17 cellular contexts compared by ENCODE assay signal in the genomic region with DNA sequence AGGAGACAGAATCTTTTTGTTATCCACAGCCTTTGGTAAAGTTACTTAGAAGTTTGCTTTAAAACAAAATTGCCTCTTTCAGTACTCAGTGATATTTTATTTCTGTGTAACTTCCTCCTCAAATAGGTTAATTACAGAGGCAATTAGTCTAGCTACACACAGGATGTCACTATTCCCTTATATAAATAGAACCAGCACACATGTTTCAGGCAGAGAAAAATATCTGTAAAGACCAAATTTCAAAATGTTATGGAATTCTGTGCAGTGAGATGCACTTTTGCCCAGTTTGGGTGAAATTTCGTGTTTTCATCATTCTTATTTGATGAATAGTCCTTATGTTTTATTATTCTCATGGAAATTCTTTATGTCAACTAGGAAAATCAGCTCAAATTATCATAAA.
DNase-seq lines count a peak whose midpoint lies in the region; ATAC-seq and TF ChIP-seq lines count a peak whose summit lies in the region.
"Had no signal": no experiment of that assay in that cellular context is flagged by ENCODE, and none has a peak within 500 bp of the region (broad histone marks: within the 10 kb centered on the region; RNA-seq: fewer than 3 reads in every experiment).

No MANE protein-coding gene starts in this region.

- CTCF ChIA-PET in HEK293 (lab: Yijun Ruan, JAX) = interaction anchor here (0.6 to 1.1 kb wide), 3 partner anchors 154 to 998 kb away, joined by 3 to 8 read pairs (median 4); no protein-coding TSS in a partner anchor

- no peak overlapping the region for H3K27ac Mint-ChIP-seq in effector memory CD8-positive, alpha-beta T cell
- H3K27ac Mint-ChIP-seq in osteocyte (ENCODE audit: unreplicated experiment) = no peak overlapping the region
- H3K27ac Mint-ChIP-seq: activated T-cell treated with anti-CD3 and anti-CD28 coated beads, Interleukin-2, amount 50 U/mL, for 72 hours; immature natural killer cell; mesothelial cell of epicardium had no signal

- H3K4me3 Mint-ChIP-seq in effector memory CD8-positive, alpha-beta T cell = no peak overlapping the region
- H3K4me3 Mint-ChIP-seq in osteocyte (ENCODE audit: unreplicated experiment) = no peak overlapping the region
- H3K4me3 Mint-ChIP-seq: activated T-cell treated with anti-CD3 and anti-CD28 coated beads, Interleukin-2, amount 50 U/mL, for 72 hours; immature natural killer cell; mesothelial cell of epicardium had no signal

- H3K4me1 Mint-ChIP-seq in effector memory CD8-positive, alpha-beta T cell (ENCODE audit: low read depth in 2 of 2) = no peaks in the 10 kb centered on the region
- H3K4me1 Mint-ChIP-seq in osteocyte (ENCODE audit: unreplicated experiment) = peaks cover 6% of the 10 kb centered on the region
- H3K4me1 Mint-ChIP-seq: immature natural killer cell had no signal

- H4K20me1 ChIP-seq in hepatocyte (ENCODE audit: insufficient read depth, poor library complexity, severe bottlenecking) = no peaks in the 10 kb centered on the region

- H3K4me1 ChIP-seq in HEK293 (ENCODE audit: control insufficient read depth, insufficient read depth, low read length) = peaks cover 16% of the 10 kb centered on the region
- H3K4me1 ChIP-seq in hepatocyte (ENCODE audit: insufficient read depth) = no peaks in the 10 kb centered on the region
- H3K4me1 ChIP-seq: colonic mucosa had no signal

- H3K9me3 Mint-ChIP-seq in effector memory CD8-positive, alpha-beta T cell = no peaks in the 10 kb centered on the region
- no peaks in the 10 kb centered on the region for H3K9me3 Mint-ChIP-seq in osteocyte (ENCODE audit: unreplicated experiment)
- H3K9me3 Mint-ChIP-seq: activated T-cell treated with anti-CD3 and anti-CD28 coated beads, Interleukin-2, amount 50 U/mL, for 72 hours; mesothelial cell of epicardium had no signal

- ATAC-seq in effector memory CD8-positive, alpha-beta T cell (replicated peaks) = peak; percentile 22
- ATAC-seq: activated T-cell treated with anti-CD3 and anti-CD28 coated beads, Interleukin-2, amount 50 U/mL, for 72 hours; Panc1 had no signal

- no peak overlapping the region for H3K4me2 ChIP-seq in hepatocyte

- no peaks in the 10 kb centered on the region for H3K27me3 ChIP-seq in hepatocyte
- H3K27me3 ChIP-seq: colonic mucosa, transverse colon had no signal

- 88% methylated on average over 1 of the region's 1 CpG for WGBS in hepatocyte (ENCODE audit: low lambda C conversion rate, missing lambda C conversion rate)

- H3K4me3 ChIP-seq in HEK293 (ENCODE audit: low read depth, low read length) (no peak overlapping the region), hepatocyte (no peak overlapping the region)
- H3K4me3 ChIP-seq: colonic mucosa, transverse colon had no signal

- H3K9me2 ChIP-seq in hepatocyte (replicated peaks; ENCODE audit: insufficient read depth) = no peaks in the 10 kb centered on the region

- no peaks in the 10 kb centered on the region for H3K27me3 Mint-ChIP-seq in effector memory CD8-positive, alpha-beta T cell
- H3K27me3 Mint-ChIP-seq in osteocyte (ENCODE audit: unreplicated experiment) = no peaks in the 10 kb centered on the region

- no peak overlapping the region for H3K27ac ChIP-seq in HEK293 (ENCODE audit: extremely low read depth, low read depth, low read length)
- no peak overlapping the region for H3K27ac ChIP-seq in hepatocyte
- H3K27ac ChIP-seq: C4-2B, colonic mucosa, transverse colon had no signal

- POLR2A ChIA-PET in HEK293 (lab: Yijun Ruan, JAX) = interaction anchor here (0.7 kb wide), 1 partner anchor 123 kb away, joined by 3 read pairs; no protein-coding TSS in a partner anchor

- H2AFZ ChIP-seq in hepatocyte = no peak overlapping the region

- no peaks in the 10 kb centered on the region for H3K36me3 Mint-ChIP-seq in effector memory CD8-positive, alpha-beta T cell (ENCODE audit: insufficient read depth)
- H3K36me3 Mint-ChIP-seq in osteocyte (ENCODE audit: unreplicated experiment) = no peaks in the 10 kb centered on the region
- H3K36me3 Mint-ChIP-seq: immature natural killer cell, mesothelial cell of epicardium had no signal

- no peaks in the 10 kb centered on the region for H3K36me3 ChIP-seq in HEK293 (ENCODE audit: control insufficient read depth in 2 of 2, insufficient read depth in 1 of 2, low read length in 2 of 2)
- no peaks in the 10 kb centered on the region for H3K36me3 ChIP-seq in hepatocyte (replicated peaks; ENCODE audit: insufficient read depth, low read depth)
- H3K36me3 ChIP-seq: colonic mucosa, transverse colon had no signal

- DNase-seq in NCI-H1436 treated with DMSO at 0.1 percent for 48 hours (lab: John Stamatoyannopoulos, UW) (peak; percentile 22), osteocyte (ENCODE audit: extremely low spot score, unreplicated experiment) (no peak), T-helper 1 cell (no peak), RKO (ENCODE audit: low spot score) (no peak), hepatocyte (ENCODE audit: low spot score) (no peak)
- DNase-seq in effector memory CD8-positive, alpha-beta T cell = no peak
- DNase-seq in central memory CD4-positive, alpha-beta T cell = no peak
- DNase-seq: activated CD4-positive, alpha-beta T cell treated with anti-CD3 and anti-CD28 coated beads, Interleukin-2, amount 50 U/mL, for 48 hours; activated T-cell treated with anti-CD3 and anti-CD28 coated beads, Interleukin-2, amount 50 U/mL, for 72 hours; amniotic stem cell; colonic mucosa; immature natural killer cell; transverse colon had no signal

- H3K9me3 ChIP-seq in HEK293 (ENCODE audit: control insufficient read depth, insufficient read depth, low read depth, low read length) = no peaks in the 10 kb centered on the region
- H3K9me3 ChIP-seq in hepatocyte (ENCODE audit: low read depth) = no peaks in the 10 kb centered on the region
- H3K9me3 ChIP-seq: colonic mucosa, transverse colon had no signal

- no peak for TF ChIP-seq CTCF in HEK293 (tag by site-specific recombination; IDR thresholded peaks at IDR 0.05)
- peak; percentile 26 for TF ChIP-seq CTCF in osteocyte (IDR thresholded peaks at IDR 0.05)
- TF ChIP-seq CTCF in hepatocyte (IDR thresholded peaks at IDR 0.05; ENCODE audit: poor library complexity) = no peak

- H3K79me2 ChIP-seq in hepatocyte = no peaks in the 10 kb centered on the region

TF ChIP-seq in HEK293, 187 proteins besides CTCF, POLR2A, EP300 and RAD21:
- TF ChIP-seq ZNF585B (tag by site-specific recombination; IDR thresholded peaks at IDR 0.05) (no peak), ZNF654 (tag by site-specific recombination; IDR thresholded peaks at IDR 0.05; ENCODE audit: low read depth) (peak; percentile 40), ZBTB48 (tag by site-specific recombination; IDR thresholded peaks at IDR 0.05) (no peak)
- TF ChIP-seq, protein P1, sequence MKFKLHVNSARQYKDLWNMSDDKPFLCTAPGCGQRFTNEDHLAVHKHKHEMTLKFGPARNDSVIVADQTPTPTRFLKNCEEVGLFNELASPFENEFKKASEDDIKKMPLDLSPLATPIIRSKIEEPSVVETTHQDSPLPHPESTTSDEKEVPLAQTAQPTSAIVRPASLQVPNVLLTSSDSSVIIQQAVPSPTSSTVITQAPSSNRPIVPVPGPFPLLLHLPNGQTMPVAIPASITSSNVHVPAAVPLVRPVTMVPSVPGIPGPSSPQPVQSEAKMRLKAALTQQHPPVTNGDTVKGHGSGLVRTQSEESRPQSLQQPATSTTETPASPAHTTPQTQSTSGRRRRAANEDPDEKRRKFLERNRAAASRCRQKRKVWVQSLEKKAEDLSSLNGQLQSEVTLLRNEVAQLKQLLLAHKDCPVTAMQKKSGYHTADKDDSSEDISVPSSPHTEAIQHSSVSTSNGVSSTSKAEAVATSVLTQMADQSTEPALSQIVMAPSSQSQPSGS (tag by site-specific recombination; IDR thresholded peaks at IDR 0.05; ENCODE audit: low read depth) = no peak
- TF ChIP-seq, protein P2, sequence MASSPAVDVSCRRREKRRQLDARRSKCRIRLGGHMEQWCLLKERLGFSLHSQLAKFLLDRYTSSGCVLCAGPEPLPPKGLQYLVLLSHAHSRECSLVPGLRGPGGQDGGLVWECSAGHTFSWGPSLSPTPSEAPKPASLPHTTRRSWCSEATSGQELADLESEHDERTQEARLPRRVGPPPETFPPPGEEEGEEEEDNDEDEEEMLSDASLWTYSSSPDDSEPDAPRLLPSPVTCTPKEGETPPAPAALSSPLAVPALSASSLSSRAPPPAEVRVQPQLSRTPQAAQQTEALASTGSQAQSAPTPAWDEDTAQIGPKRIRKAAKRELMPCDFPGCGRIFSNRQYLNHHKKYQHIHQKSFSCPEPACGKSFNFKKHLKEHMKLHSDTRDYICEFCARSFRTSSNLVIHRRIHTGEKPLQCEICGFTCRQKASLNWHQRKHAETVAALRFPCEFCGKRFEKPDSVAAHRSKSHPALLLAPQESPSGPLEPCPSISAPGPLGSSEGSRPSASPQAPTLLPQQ (tag by site-specific recombination; IDR thresholded peaks at IDR 0.05) = no peak
